ENCODE assay signal across 10 cellular contexts in the genomic region with DNA sequence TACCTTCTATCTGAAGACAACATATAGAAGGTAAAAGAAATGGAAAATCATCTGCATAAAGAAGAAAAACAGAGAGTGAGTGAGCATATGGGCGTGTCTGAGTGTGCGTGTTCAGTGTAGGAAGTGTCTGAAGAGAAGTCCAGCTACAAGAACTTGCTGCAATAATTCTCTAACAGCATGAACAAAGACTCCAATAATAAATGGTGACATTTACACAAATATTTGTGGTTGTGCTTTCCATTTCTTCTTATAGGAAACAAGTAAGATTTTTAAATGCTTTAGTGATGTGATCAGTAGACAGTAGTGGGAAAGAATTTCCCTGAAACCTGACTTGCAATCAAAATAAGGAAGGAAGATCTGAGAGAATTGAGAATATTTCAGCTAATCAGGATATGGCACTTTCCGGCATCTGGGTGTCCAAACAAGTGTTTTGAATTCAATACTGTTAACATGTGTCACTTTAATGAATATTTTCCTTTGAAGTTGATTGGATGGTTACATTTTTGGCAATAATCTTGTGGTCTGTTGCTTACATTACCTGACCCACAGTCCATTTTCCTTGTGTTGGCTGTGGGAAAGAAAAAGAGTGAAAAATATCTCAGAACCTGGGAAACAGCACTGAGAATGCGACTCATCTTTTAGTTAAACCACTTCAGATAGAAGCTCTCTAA.
A peak's percentile ranks its signal among the peaks of the same experiment; 100 is the strongest.
DNase-seq lines count a peak whose midpoint lies in the region; ATAC-seq and TF ChIP-seq lines count a peak whose summit lies in the region.
"Had no signal": no experiment of that assay in that cellular context is flagged by ENCODE, and none has a peak within 500 bp of the region (broad histone marks: within the 10 kb centered on the region; RNA-seq: fewer than 3 reads in every experiment).

No MANE protein-coding gene starts in this region.

- ATAC-seq in sciatic nerve (peak; percentile 79), HG03442 (IDR thresholded peaks at IDR 0.05; ENCODE audit: unreplicated experiment) (no peak), HG02973 (IDR thresholded peaks at IDR 0.05; ENCODE audit: unreplicated experiment) (no peak)

- TF ChIP-seq CTCF in foreskin fibroblast (IDR thresholded peaks at IDR 0.05; ENCODE audit: low read depth, low read length), result no peak

- DNase-seq in GM03348 (ENCODE audit: low spot score) (peak; percentile 61), SK-MEL-5 (ENCODE audit: low read depth, low spot score) (peak; percentile 72), foreskin fibroblast (peak; percentile 60 to 81), sciatic nerve (ENCODE audit: low spot score) (no peak), NCI-H1048 (lab: John Stamatoyannopoulos, UW) (no peak)
- DNase-seq in activated T-cell treated with anti-CD3 and anti-CD28 coated beads, Interleukin-2, amount 50 U/mL, for 1 hour, result no peak
- DNase-seq: activated naive CD4-positive, alpha-beta T cell; NK-92 treated with Interleukin-12 subunit alpha and Interleukin-12 subunit beta, amount 100 ng/mL, for 24 hours had no signal

- H3K4me3 ChIP-seq in foreskin fibroblast (ENCODE audit: low read depth in 1 of 2, low read length in 2 of 2), result peak overlapping the region; percentile 39 to 58

- intact Hi-C loops in sciatic nerve (cut with DNase I), result no loop called here

- in situ Hi-C loops in SK-MEL-5 (cut with HindIII; ENCODE audit: low pct_unique_long_range_greater_than_20kb, low sequenced_read_pairs), result no loop called here

Comparison
In these comparisons a context has a peak if more than half of its experiments do, and no peak if none do; other contexts are left out.
1. DNase-seq: peak in GM03348 (single experiment), SK-MEL-5 (single experiment) and foreskin fibroblast (2 of 2); none in sciatic nerve (single experiment), activated T-cell treated with anti-CD3 and anti-CD28 coated beads, Interleukin-2, amount 50 U/mL, for 1 hour (single experiment) and NCI-H1048 (single experiment).